In genomic region chr12:109562871-109563270, GRCh38 we compare ENCODE assay signal across 19 cellular contexts. TPM values are rescaled to one million over a fixed set of nuclear protein-coding genes. Genes with fewer than 3 reads are reported as not detected.
DNase-seq lines count a peak whose midpoint lies in the region; ATAC-seq, FAIRE-seq and TF ChIP-seq lines count a peak whose summit lies in the region.
"Had no signal": no experiment of that assay in that cellular context is flagged by ENCODE, and none has a peak within 500 bp of the region (broad histone marks: within the 10 kb centered on the region; RNA-seq: fewer than 3 reads in every experiment).

No MANE protein-coding gene starts in this region.

- TF ChIP-seq EP300 in H1 (IDR thresholded peaks at IDR 0.05; ENCODE audit: borderline replicate concordance in 1 of 2, low read depth in 2 of 2, low read length in 2 of 2) = no peak

- no peak overlapping the region for H3K4me3 ChIP-seq in left ventricle myocardium inferior
- no peak overlapping the region; the same call in 1 of the 2 replicates for H3K4me3 ChIP-seq in BLaER1
- no peak overlapping the region for H3K4me3 ChIP-seq in H1 (ENCODE audit: extremely low read depth in 1 of 4, insufficient read depth in 2 of 4, low read depth in 3 of 4, low read length in 4 of 4)

- H3K56ac ChIP-seq in H1 (replicated peaks; ENCODE audit: insufficient read length, low read depth, low read length) = no peak overlapping the region

- H2BK120ac ChIP-seq in H1 (replicated peaks; ENCODE audit: low read depth, low read length) = no peak overlapping the region

- no peak overlapping the region for H3K18ac ChIP-seq in H1 (ENCODE audit: extremely low read depth, low read length)

- H3K4me2 ChIP-seq in BLaER1 (peak overlapping the region; percentile 89), H1 (ENCODE audit: insufficient read depth in 1 of 2, low read depth in 2 of 2, low read length in 2 of 2) (no peak overlapping the region)

- 0 out of 2 replicates have a peak overlapping the region, but pooled peaks have one; percentile 24 for H2BK5ac ChIP-seq in H1 (ENCODE audit: low read depth, low read length)

- no peak overlapping the region for H2AK5ac ChIP-seq in H1 (ENCODE audit: low read depth, low read length)

- TF ChIP-seq RAD21 in H1 (IDR thresholded peaks at IDR 0.05 in 1 of 2, conservative IDR thresholded peaks at IDR 0.05 in 1 of 2; ENCODE audit: low read depth in 2 of 2, low read length in 2 of 2) = no peak

- no peaks in the 10 kb centered on the region for H3K23me2 ChIP-seq in H1 (ENCODE audit: low read depth, low read length)

- intact Hi-C loops in left ventricle myocardium inferior (cut with micrococcal nuclease) (no loop called here), Right ventricle myocardium superior (cut with DNase I) (no loop called here), posterior vena cava (cut with DNase I) (no loop called here)

- ATAC-seq in Right ventricle myocardium superior (ENCODE audit: poor library complexity) = no peak

- no peak for TF ChIP-seq POLR2A in H1 (IDR thresholded peaks at IDR 0.05; ENCODE audit: control extremely low read depth in 1 of 2, low read depth in 2 of 2, low read length in 2 of 2)

- TF ChIP-seq CTCF in left ventricle myocardium inferior (IDR thresholded peaks at IDR 0.05; ENCODE audit: borderline replicate concordance) = no peak
- no peak for TF ChIP-seq CTCF in H1 (IDR thresholded peaks at IDR 0.05; ENCODE audit: control extremely low read depth in 1 of 3, insufficient read depth in 1 of 3, low read depth in 1 of 3, low read length in 3 of 3)

- no peak for DNase-seq in left ventricle myocardium inferior
- DNase-seq in Right ventricle myocardium superior = no peak
- no peak for DNase-seq in H1 (ENCODE audit: low read depth in 1 of 2, low spot score in 2 of 2)
- no peak for DNase-seq in effector CD4-positive, alpha-beta T cell
- DNase-seq in posterior vena cava (ENCODE audit: low spot score) = no peak
- DNase-seq: C1 segment of cervical spinal cord; Calu3; CD4-positive, alpha-beta memory T cell; COR-L47; DMS53; DMS79 treated with DMSO at 0.1 percent for 48 hours; GF-D8; GOT3; H7; HCEC 1CT had no signal

- H2BK20ac ChIP-seq in H1 (ENCODE audit: low read length) = no peak overlapping the region

- no peak overlapping the region for H2BK12ac ChIP-seq in H1 (ENCODE audit: low read depth, low read length)

- no peaks in the 10 kb centered on the region for H3K9me3 ChIP-seq in left ventricle myocardium inferior (replicated peaks)
- H3K9me3 ChIP-seq in BLaER1 = peaks cover 10% of the 10 kb centered on the region; the same call in 1 of the 2 replicates
- H3K9me3 ChIP-seq in H1 (ENCODE audit: insufficient read depth in 2 of 2, low read depth in 1 of 2, low read length in 1 of 2) = no peaks in the 10 kb centered on the region

- H3K23ac ChIP-seq in H1 (ENCODE audit: insufficient read length) = no peak overlapping the region

- no peaks in the 10 kb centered on the region for H3K79me1 ChIP-seq in H1 (ENCODE audit: low read depth, low read length)

- peaks cover 21% of the 10 kb centered on the region for H3K4me1 ChIP-seq in left ventricle myocardium inferior
- H3K4me1 ChIP-seq in BLaER1 = peaks cover 37% of the 10 kb centered on the region
- no peaks in the 10 kb centered on the region for H3K4me1 ChIP-seq in H1 (replicated peaks in 1 of 4; ENCODE audit: control insufficient read depth in 3 of 4, insufficient read depth in 4 of 4, low read length in 3 of 4)

- H4K8ac ChIP-seq in H1 (ENCODE audit: extremely low read depth, insufficient read depth, low read length) = no peak overlapping the region

- no peaks in the 10 kb centered on the region for H3K27me3 ChIP-seq in left ventricle myocardium inferior (ENCODE audit: low read depth)
- no peaks in the 10 kb centered on the region for H3K27me3 ChIP-seq in BLaER1
- no peaks in the 10 kb centered on the region for H3K27me3 ChIP-seq in H1 (replicated peaks in 1 of 4; ENCODE audit: control insufficient read depth in 3 of 4, extremely low read depth in 1 of 4, insufficient read depth in 3 of 4, low read length in 3 of 4)

- no peak for FAIRE-seq in H1 (lab: Jason Lieb, UNC)
- FAIRE-seq: A204.1, GM12891, GM18507 had no signal

- no peak overlapping the region for H2AFZ ChIP-seq in H1 (ENCODE audit: low read length)

- H4K20me1 ChIP-seq in BLaER1 (peaks cover 10% of the 10 kb centered on the region; the same call in 1 of the 2 replicates), H1 (replicated peaks in 1 of 2; ENCODE audit: control insufficient read depth in 1 of 2, insufficient read depth in 2 of 2, low read length in 2 of 2) (no peaks in the 10 kb centered on the region)

- H3K4ac ChIP-seq in H1 (replicated peaks; ENCODE audit: insufficient read length, low read depth, low read length) = no peak overlapping the region

- no peaks in the 10 kb centered on the region for H3K79me2 ChIP-seq in H1 (ENCODE audit: control insufficient read depth in 1 of 2, insufficient read depth in 2 of 2, low read length in 2 of 2)

- peak overlapping the region; percentile 50; the same call in 1 of the 2 replicates for H3K9ac ChIP-seq in BLaER1
- H3K9ac ChIP-seq in H1 (replicated peaks in 1 of 4; ENCODE audit: extremely low read depth in 1 of 4, low read depth in 3 of 4, low read length in 3 of 4) = no peak overlapping the region

- 97% methylated on average over 4 of the region's 4 CpGs; no CpG with 5 or more reads in 1 of the 2 experiments for WGBS in H1 (ENCODE audit: extremely low coverage in 1 of 2, insufficient coverage in 1 of 2, insufficient read length in 1 of 2, insufficient replicate concordance in 2 of 2, low coverage in 1 of 2, low lambda C conversion rate in 2 of 2, missing lambda C conversion rate in 1 of 2), 2 experiments

- POLR2A ChIA-PET in H1 (lab: Charles Lee; ENCODE audit: partially characterized antibody) = interaction anchor here (0.6 to 1.5 kb wide), 5 partner anchors 9 to 31 kb away, joined by 3 to 5 read pairs (median 4); partner anchors contain the start of genes MMAB and MVK

- peak overlapping the region; percentile 83 for H3K27ac ChIP-seq in left ventricle myocardium inferior (replicated peaks)
- peak overlapping the region; percentile 59 for H3K27ac ChIP-seq in BLaER1
- H3K27ac ChIP-seq in H1 (ENCODE audit: low read depth, low read length) = no peak overlapping the region

- no peak overlapping the region for H3K14ac ChIP-seq in H1 (ENCODE audit: insufficient read length)

- H2BK15ac ChIP-seq in H1 (ENCODE audit: low read length) = no peak overlapping the region

- no peak overlapping the region for H4K5ac ChIP-seq in H1 (ENCODE audit: insufficient read length, low read depth, low read length)

- H3K36me3 ChIP-seq in left ventricle myocardium inferior (peaks cover 63% of the 10 kb centered on the region), BLaER1 (peaks cover 79% of the 10 kb centered on the region), H1 (ENCODE audit: control insufficient read depth in 2 of 4, insufficient read depth in 4 of 4, low read length in 3 of 4) (peaks cover 0 to 23% (median 1%) of the 10 kb centered on the region in 4 experiments; a peak in 4 of 8 replicates)

- CTCF ChIA-PET in H1 (lab: Charles Lee; ENCODE audit: partially characterized antibody) = interaction anchor here (0.6 to 1.4 kb wide), 4 partner anchors 42 to 177 kb away, joined by 3 to 8 read pairs (median 4); no protein-coding TSS in a partner anchor

- H4K91ac ChIP-seq in H1 (replicated peaks; ENCODE audit: insufficient read length, low read length) = no peak overlapping the region

TF ChIP-seq in H1, 55 proteins besides CTCF, POLR2A, EP300 and RAD21 (continues in another document):
- TF ChIP-seq KDM5A (IDR thresholded peaks at IDR 0.05; ENCODE audit: low read length) (no peak), PHF8 (conservative IDR thresholded peaks at IDR 0.05; ENCODE audit: low read depth, low read length) (no peak), TAF1 (IDR thresholded peaks at IDR 0.05; ENCODE audit: low read depth, low read length) (no peak), BRCA1 (IDR thresholded peaks at IDR 0.05; ENCODE audit: low read depth, low read length) (no peak), ATF3 (IDR thresholded peaks at IDR 0.05; ENCODE audit: insufficient read depth, low read depth, low read length) (no peak), MAFK (IDR thresholded peaks at IDR 0.05; ENCODE audit: low read depth, low read length) (no peak), EGR1 (IDR thresholded peaks at IDR 0.05; ENCODE audit: borderline replicate concordance, low read depth, low read length) (no peak), CEBPB (IDR thresholded peaks at IDR 0.05; ENCODE audit: low read depth, low read length) (no peak), CBX5 (IDR thresholded peaks at IDR 0.05; ENCODE audit: low read depth, low read length) (no peak), TEAD4 (IDR thresholded peaks at IDR 0.05; ENCODE audit: low read depth, low read length) (no peak)

RNA-seq across cellular contexts. Expression of gene MMAB, which starts 10.4 kb away (rescaled TPM):
- total RNA-seq in left ventricle myocardium inferior (55.4 TPM), Right ventricle myocardium superior (68.1 TPM), posterior vena cava (10 to 100 TPM; 17.9 to 20.0 TPM)
- 17.1 and 18.5 TPM in 2 replicates for total RNA-seq in H1 (2021; fragmentation: NEBNext Ultra II Directional; extraction: Animal tissue kit (Norgen Biotek cat#: 25700))
- polyA plus RNA-seq in H1 (2011; rRNA removed) = 12.9 and 14.5 TPM in 2 replicates
- 15.4 TPM for polyA plus RNA-seq in H1 (2011; cell fraction: cytosol; rRNA removed)
- polyA plus RNA-seq in H1 (2011; cell fraction: nucleus; rRNA removed) = 14.1 TPM
- polyA plus RNA-seq in H1 (2012, experiment 1 of 2) = 19.3 to 22.5 TPM (median 21.5 TPM) in 4 replicates
- polyA plus RNA-seq in H1 (2012, experiment 2 of 2) = 24.4 TPM
- polyA plus RNA-seq in H1 (2013, experiment 1 of 2) = 13.2 TPM
- polyA plus RNA-seq in H1 (2013, experiment 2 of 2) = 14.4 TPM
- 11.6 and 14.7 TPM in 2 replicates for polyA minus RNA-seq in H1 (2011; rRNA and poly(A)+ RNA removed)
- 11.4 TPM for polyA minus RNA-seq in H1 (2011; cell fraction: cytosol; rRNA and poly(A)+ RNA removed)
- polyA minus RNA-seq in H1 (2011; cell fraction: nucleus; rRNA and poly(A)+ RNA removed) = 16.3 TPM

RNA-seq across cellular contexts. Expression of gene MVK, which starts 10.7 kb away (rescaled TPM):
- total RNA-seq in left ventricle myocardium inferior (8.4 TPM), Right ventricle myocardium superior (9.4 TPM), posterior vena cava (1 to 10 TPM; 9.1 TPM)
- total RNA-seq in H1 (2021; fragmentation: NEBNext Ultra II Directional; extraction: Animal tissue kit (Norgen Biotek cat#: 25700)) = 15.7 and 17.0 TPM in 2 replicates
- 20.9 and 21.5 TPM in 2 replicates for polyA plus RNA-seq in H1 (2011; rRNA removed)
- polyA plus RNA-seq in H1 (2011; cell fraction: cytosol; rRNA removed) = 14.7 TPM
- 20.3 TPM for polyA plus RNA-seq in H1 (2011; cell fraction: nucleus; rRNA removed)
- 13.6 to 17.0 TPM (median 14.5 TPM) in 4 replicates for polyA plus RNA-seq in H1 (2012, experiment 1 of 2)
- polyA plus RNA-seq in H1 (2012, experiment 2 of 2) = 12.2 TPM
- 14.5 TPM for polyA plus RNA-seq in H1 (2013, experiment 1 of 2)
- 16.0 TPM for polyA plus RNA-seq in H1 (2013, experiment 2 of 2)
- 11.4 and 17.2 TPM in 2 replicates for polyA minus RNA-seq in H1 (2011; rRNA and poly(A)+ RNA removed)
- polyA minus RNA-seq in H1 (2011; cell fraction: cytosol; rRNA and poly(A)+ RNA removed) = 5.5 TPM
- 14.6 TPM for polyA minus RNA-seq in H1 (2011; cell fraction: nucleus; rRNA and poly(A)+ RNA removed)
